ENCODE assay signal across 1 cellular context in genomic region chr15:45166792-45167630, GRCh38.
TF ChIP-seq lines count a peak whose summit lies in the region.

No MANE protein-coding gene starts in this region.

TF ChIP-seq in K562, 482 proteins besides CTCF, POLR2A, EP300 and RAD21 (continued from another document and continues in another):
- TF ChIP-seq STAT6 (CRISPR knock-in tag; IDR thresholded peaks at IDR 0.05): no peak
- no peak for TF ChIP-seq MAFG (tag; conservative IDR thresholded peaks at IDR 0.05)
- TF ChIP-seq E2F8 (IDR thresholded peaks at IDR 0.05; ENCODE audit: low read depth, partially characterized antibody): no peak
- no peak for TF ChIP-seq HES1 (IDR thresholded peaks at IDR 0.05; ENCODE audit: low read depth)
- TF ChIP-seq GATAD2A (IDR thresholded peaks at IDR 0.05): no peak
- no peak for TF ChIP-seq ZNF609 (CRISPR knock-in tag; IDR thresholded peaks at IDR 0.05; ENCODE audit: borderline replicate concordance)
- TF ChIP-seq ZNF324 (CRISPR knock-in tag; IDR thresholded peaks at IDR 0.05): no peak
- no peak for TF ChIP-seq ZNF764 (CRISPR knock-in tag; IDR thresholded peaks at IDR 0.05; ENCODE audit: low read depth)
- no peak for TF ChIP-seq RHOXF2B (CRISPR knock-in tag; conservative IDR thresholded peaks at IDR 0.05)
- no peak for TF ChIP-seq HMBOX1 (IDR thresholded peaks at IDR 0.05)
- TF ChIP-seq XRCC5 (IDR thresholded peaks at IDR 0.05; ENCODE audit: low read depth, low read length): no peak
- TF ChIP-seq TCF3 (CRISPR knock-in tag; IDR thresholded peaks at IDR 0.05): no peak
- peak; percentile 45; the same call in 1 of the 2 replicates for TF ChIP-seq LCOR (CRISPR knock-in tag; IDR thresholded peaks at IDR 0.05)
- no peak for TF ChIP-seq SAFB2 (IDR thresholded peaks at IDR 0.05; ENCODE audit: borderline replicate concordance, low read depth, low read length, severe bottlenecking)
- TF ChIP-seq TRIM28 (IDR thresholded peaks at IDR 0.05): no peak
- peak; percentile 87 for TF ChIP-seq CREB1 (IDR thresholded peaks at IDR 0.05)
- TF ChIP-seq CREB1 (CRISPR knock-in tag; IDR thresholded peaks at IDR 0.05): 0 out of 2 replicates have a peak, but pooled peaks have one; percentile 28
- no peak for TF ChIP-seq ARID3B (CRISPR knock-in tag; IDR thresholded peaks at IDR 0.05; ENCODE audit: borderline replicate concordance)
- no peak for TF ChIP-seq CHD7 (IDR thresholded peaks at IDR 0.05; ENCODE audit: low read depth, low read length)
- no peak for TF ChIP-seq CAMTA2 (CRISPR knock-in tag; conservative IDR thresholded peaks at IDR 0.05)
- TF ChIP-seq RNF2 (IDR thresholded peaks at IDR 0.05): no peak
- TF ChIP-seq HCFC1 (IDR thresholded peaks at IDR 0.05; ENCODE audit: low read depth, low read length): peak; percentile 43; the same call in 1 of the 2 replicates
